Comparison of ENCODE assay signal across 1 cellular context in the genomic region with DNA sequence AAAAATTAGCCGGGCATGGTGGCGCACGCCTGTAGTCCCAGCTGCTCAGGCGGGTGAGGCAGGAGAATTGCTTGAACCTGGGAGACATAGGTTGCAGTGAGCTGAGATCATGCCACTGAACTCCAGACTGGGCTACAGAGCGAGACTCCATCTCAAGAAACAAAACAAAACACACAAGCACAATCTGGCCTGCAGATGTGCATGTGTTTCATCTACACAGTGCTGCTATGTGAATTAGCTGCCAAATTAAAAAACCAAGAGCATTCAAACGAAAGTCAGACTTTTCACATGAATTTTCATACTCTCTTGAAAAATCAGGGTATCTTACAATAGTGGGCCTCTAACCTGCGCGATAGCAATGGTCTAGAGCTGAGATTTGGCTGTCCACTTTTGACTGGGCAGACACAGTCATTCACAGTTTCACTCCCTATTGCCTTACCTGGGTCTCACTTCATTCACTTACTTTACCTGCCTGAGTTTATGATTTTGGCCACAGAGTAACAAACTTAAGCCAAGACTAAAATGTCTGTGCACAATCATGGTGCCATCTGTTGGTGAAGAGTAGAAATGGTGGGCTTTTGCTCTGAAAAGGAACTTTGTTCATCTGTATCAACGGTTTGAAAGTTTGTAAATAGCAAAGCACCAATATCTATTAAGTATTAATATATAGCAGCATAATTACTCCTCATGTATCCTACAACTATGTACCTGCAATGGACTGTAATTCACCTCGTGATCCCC.
TF ChIP-seq lines count a peak whose summit lies in the region.

No MANE protein-coding gene starts in this region.

TF ChIP-seq in HepG2, 621 proteins besides CTCF, POLR2A, EP300 and RAD21 (continued from another document):
- TF ChIP-seq, protein P1, sequence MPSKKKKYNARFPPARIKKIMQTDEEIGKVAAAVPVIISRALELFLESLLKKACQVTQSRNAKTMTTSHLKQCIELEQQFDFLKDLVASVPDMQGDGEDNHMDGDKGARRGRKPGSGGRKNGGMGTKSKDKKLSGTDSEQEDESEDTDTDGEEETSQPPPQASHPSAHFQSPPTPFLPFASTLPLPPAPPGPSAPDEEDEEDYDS (CRISPR knock-in tag; IDR thresholded peaks at IDR 0.05), result no peak
- TF ChIP-seq, protein P2, sequence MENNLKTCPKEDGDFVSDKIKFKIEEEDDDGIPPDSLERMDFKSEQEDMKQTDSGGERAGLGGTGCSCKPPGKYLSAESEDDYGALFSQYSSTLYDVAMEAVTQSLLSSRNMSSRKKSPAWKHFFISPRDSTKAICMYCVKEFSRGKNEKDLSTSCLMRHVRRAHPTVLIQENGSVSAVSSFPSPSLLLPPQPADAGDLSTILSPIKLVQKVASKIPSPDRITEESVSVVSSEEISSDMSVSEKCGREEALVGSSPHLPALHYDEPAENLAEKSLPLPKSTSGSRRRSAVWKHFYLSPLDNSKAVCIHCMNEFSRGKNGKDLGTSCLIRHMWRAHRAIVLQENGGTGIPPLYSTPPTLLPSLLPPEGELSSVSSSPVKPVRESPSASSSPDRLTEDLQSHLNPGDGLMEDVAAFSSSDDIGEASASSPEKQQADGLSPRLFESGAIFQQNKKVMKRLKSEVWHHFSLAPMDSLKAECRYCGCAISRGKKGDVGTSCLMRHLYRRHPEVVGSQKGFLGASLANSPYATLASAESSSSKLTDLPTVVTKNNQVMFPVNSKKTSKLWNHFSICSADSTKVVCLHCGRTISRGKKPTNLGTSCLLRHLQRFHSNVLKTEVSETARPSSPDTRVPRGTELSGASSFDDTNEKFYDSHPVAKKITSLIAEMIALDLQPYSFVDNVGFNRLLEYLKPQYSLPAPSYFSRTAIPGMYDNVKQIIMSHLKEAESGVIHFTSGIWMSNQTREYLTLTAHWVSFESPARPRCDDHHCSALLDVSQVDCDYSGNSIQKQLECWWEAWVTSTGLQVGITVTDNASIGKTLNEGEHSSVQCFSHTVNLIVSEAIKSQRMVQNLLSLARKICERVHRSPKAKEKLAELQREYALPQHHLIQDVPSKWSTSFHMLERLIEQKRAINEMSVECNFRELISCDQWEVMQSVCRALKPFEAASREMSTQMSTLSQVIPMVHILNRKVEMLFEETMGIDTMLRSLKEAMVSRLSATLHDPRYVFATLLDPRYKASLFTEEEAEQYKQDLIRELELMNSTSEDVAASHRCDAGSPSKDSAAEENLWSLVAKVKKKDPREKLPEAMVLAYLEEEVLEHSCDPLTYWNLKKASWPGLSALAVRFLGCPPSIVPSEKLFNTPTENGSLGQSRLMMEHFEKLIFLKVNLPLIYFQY (CRISPR knock-in tag; IDR thresholded peaks at IDR 0.05; ENCODE audit: borderline replicate concordance), result no peak
- TF ChIP-seq GTF3A (CRISPR knock-in tag; conservative IDR thresholded peaks at IDR 0.05) (no peak), SMC3 (IDR thresholded peaks at IDR 0.05; ENCODE audit: low read length) (peak; percentile 58), YY1 (IDR thresholded peaks at IDR 0.05; ENCODE audit: insufficient read depth, insufficient replicate concordance, low read depth, low read length) (no peak), AGO2 (optimal IDR thresholded peaks at IDR 0.05; ENCODE audit: low read depth, low read length) (no peak), ZFAT (CRISPR knock-in tag; conservative IDR thresholded peaks at IDR 0.05) (no peak), NBN (conservative IDR thresholded peaks at IDR 0.05) (no peak), FOXP1 (IDR thresholded peaks at IDR 0.05) (no peak), FOXP1 (CRISPR knock-in tag; IDR thresholded peaks at IDR 0.05) (no peak), STAG1 (CRISPR knock-in tag; IDR thresholded peaks at IDR 0.05) (peak; percentile 65), ZNF501 (CRISPR knock-in tag; IDR thresholded peaks at IDR 0.05) (no peak), ZNF331 (CRISPR knock-in tag; IDR thresholded peaks at IDR 0.05) (no peak), ZSCAN21 (CRISPR knock-in tag; IDR thresholded peaks at IDR 0.05; ENCODE audit: borderline replicate concordance) (no peak)
- TF ChIP-seq, protein P3, sequence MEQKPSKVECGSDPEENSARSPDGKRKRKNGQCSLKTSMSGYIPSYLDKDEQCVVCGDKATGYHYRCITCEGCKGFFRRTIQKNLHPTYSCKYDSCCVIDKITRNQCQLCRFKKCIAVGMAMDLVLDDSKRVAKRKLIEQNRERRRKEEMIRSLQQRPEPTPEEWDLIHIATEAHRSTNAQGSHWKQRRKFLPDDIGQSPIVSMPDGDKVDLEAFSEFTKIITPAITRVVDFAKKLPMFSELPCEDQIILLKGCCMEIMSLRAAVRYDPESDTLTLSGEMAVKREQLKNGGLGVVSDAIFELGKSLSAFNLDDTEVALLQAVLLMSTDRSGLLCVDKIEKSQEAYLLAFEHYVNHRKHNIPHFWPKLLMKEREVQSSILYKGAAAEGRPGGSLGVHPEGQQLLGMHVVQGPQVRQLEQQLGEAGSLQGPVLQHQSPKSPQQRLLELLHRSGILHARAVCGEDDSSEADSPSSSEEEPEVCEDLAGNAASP (CRISPR knock-in tag; IDR thresholded peaks at IDR 0.05; ENCODE audit: borderline replicate concordance), result 0 out of 2 replicates have a peak, but pooled peaks have one; percentile 30
TF ChIP-seq in HepG2: peak in this region for 3.
